ENCODE assay signal across 7 cellular contexts in the genomic region with DNA sequence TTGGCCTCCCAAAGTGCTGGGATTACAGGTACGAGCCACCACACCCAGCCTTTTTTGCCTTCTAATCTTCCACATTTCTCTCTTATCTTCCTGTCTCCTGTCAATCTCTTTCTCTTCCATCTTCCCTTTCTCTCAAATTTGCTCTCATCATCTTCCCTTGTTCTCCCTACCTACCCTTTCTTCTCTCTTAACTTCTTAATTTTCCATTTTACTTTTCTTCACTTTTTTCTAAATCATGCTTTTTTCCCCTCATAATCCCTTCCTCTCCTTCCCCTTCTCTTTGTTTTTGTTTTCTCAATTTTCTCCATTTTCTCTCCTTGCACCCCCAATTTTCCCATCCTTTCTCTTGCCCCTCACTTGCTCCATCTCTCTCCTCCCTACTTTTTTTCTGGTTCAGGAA.
"Had no signal": no experiment of that assay in that cellular context is flagged by ENCODE, and none has a peak within 500 bp of the region (broad histone marks: within the 10 kb centered on the region; RNA-seq: fewer than 3 reads in every experiment).

No MANE protein-coding gene starts in this region.

- H3K36me3 ChIP-seq: HAP-1 had no signal

- H3K4me3 Mint-ChIP-seq: GM23338 had no signal

- H3K4me2 ChIP-seq: GM23338 had no signal

- DNase-seq: H7, IMR-90, KG1 had no signal

- H3K4me3 ChIP-seq: GM23338, HAP-1, K562 had no signal

- H3K9me3 ChIP-seq: HAP-1 had no signal

- H3K27ac Mint-ChIP-seq: GM23338 had no signal

- ATAC-seq: GM23338, HCT116, K562 had no signal

- H3K4me1 ChIP-seq: HAP-1 had no signal
